Comparison of ENCODE assay signal across 8 cellular contexts in the genomic region with DNA sequence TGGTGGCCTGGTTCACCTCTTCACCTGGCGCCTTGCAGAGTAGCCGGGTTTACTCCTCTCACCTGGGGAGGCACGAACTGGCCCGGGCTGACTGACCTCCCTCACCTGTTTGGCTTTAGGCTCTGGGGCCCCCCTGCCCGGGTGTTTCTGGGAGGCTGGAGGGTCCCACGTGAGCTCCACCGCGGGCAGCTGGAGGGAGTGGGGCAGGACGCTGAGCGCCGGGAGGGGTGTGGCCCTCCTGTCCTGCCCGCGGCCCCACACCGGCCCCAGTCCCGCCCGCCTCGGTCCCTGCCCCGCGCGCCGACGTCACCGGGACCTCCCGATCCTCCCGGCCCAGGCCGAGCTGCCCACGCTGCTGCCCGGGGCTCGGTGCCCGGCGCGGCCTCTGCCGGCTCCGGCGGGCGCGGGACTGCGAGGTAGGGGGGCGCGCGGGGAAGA. TPM values are rescaled to one million over a fixed set of nuclear protein-coding genes. Genes with fewer than 3 reads are reported as not detected.
DNase-seq lines count a peak whose midpoint lies in the region; ATAC-seq and TF ChIP-seq lines count a peak whose summit lies in the region.

A gene with protein sequence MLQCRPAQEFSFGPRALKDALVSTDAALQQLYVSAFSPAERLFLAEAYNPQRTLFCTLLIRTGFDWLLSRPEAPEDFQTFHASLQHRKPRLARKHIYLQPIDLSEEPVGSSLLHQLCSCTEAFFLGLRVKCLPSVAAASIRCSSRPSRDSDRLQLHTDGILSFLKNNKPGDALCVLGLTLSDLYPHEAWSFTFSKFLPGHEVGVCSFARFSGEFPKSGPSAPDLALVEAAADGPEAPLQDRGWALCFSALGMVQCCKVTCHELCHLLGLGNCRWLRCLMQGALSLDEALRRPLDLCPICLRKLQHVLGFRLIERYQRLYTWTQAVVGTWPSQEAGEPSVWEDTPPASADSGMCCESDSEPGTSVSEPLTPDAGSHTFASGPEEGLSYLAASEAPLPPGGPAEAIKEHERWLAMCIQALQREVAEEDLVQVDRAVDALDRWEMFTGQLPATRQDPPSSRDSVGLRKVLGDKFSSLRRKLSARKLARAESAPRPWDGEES (plus strand): TSS at position 322 of the 438 bp plus-strand sequence. CDS start 12,250 bp downstream, outside the sequence.

- H3K27ac ChIP-seq in left ventricle myocardium inferior (replicated peaks) (no peak within 1 kb of the TSS), sigmoid colon (no peak within 1 kb of the TSS)

- WGBS in sigmoid colon, 2 donors, result 3 to 4% methylated on average over 41 of the region's 41 CpGs

- H3K4me1 ChIP-seq in left ventricle myocardium inferior, result peaks cover 31% of the 10 kb centered on the region
- peaks cover 0 to 20% (median 18%) of the 10 kb centered on the region in 4 donors for H3K4me1 ChIP-seq in sigmoid colon

- intact Hi-C loops in left ventricle myocardium inferior (cut with micrococcal nuclease) (no loop called here), sigmoid colon (cut with DNase I) (loop anchor here (10.0 kb wide), 1 partner anchor 233 kb away; no protein-coding TSS in a partner anchor)

- ATAC-seq in HG03342 (IDR thresholded peaks at IDR 0.05; ENCODE audit: unreplicated experiment), result no peak

- DNase-seq in RPMI7951 (ENCODE audit: low read depth), result peak; percentile 72
- DNase-seq in left ventricle myocardium inferior, result no peak
- DNase-seq in sigmoid colon, result no peak
- no peak for DNase-seq in COR-L47 (lab: John Stamatoyannopoulos, UW)
- DNase-seq in superior temporal gyrus (ENCODE audit: extremely low spot score), result no peak
- DNase-seq in NOMO-1 (lab: John Stamatoyannopoulos, UW; ENCODE audit: unreplicated experiment in 2 of 2), result no peak

- TF ChIP-seq CTCF in GM12875 (IDR thresholded peaks at IDR 0.05; ENCODE audit: borderline replicate concordance, insufficient read depth, low read depth, low read length) (no peak), left ventricle myocardium inferior (IDR thresholded peaks at IDR 0.05; ENCODE audit: borderline replicate concordance) (no peak), sigmoid colon (IDR thresholded peaks at IDR 0.05) (no peak)

- H3K36me3 ChIP-seq in left ventricle myocardium inferior (no peaks in the 10 kb centered on the region), sigmoid colon (no peaks in the 10 kb centered on the region)

- H3K27me3 ChIP-seq in left ventricle myocardium inferior (ENCODE audit: low read depth), result peaks cover 61% of the 10 kb centered on the region
- H3K27me3 ChIP-seq in sigmoid colon, result peaks cover 15 to 64% (median 31%) of the 10 kb centered on the region in 3 donors

- no peak for TF ChIP-seq EP300 in sigmoid colon (IDR thresholded peaks at IDR 0.05)

- H3K9me3 ChIP-seq in left ventricle myocardium inferior (replicated peaks) (peaks cover 3% of the 10 kb centered on the region), sigmoid colon (no peaks in the 10 kb centered on the region)

- H3K4me3 ChIP-seq in GM12875 (ENCODE audit: low read depth, low read length) (peak within 1 kb of the TSS; percentile 78), left ventricle myocardium inferior (peak within 1 kb of the TSS; percentile 56), sigmoid colon (peak within 1 kb of the TSS in 3 of 4 donors; percentile 9 to 31 (median 30))

- TF ChIP-seq POLR2A in sigmoid colon (IDR thresholded peaks at IDR 0.05), result no peak

RNA-seq across cellular contexts. Expression of the gene that starts here (rescaled TPM):
- total RNA-seq in RPMI7951 (2014; rRNA removed; shearing (Covaris generic)), result 4.9 and 8.5 TPM in 2 replicates
- 0.11 TPM for total RNA-seq in left ventricle myocardium inferior
- total RNA-seq in sigmoid colon, result 1 to 10 TPM in 1 of 4 donors, under 1 TPM in 1, not detected in 2; 0.41 to 1.4 TPM
- polyA plus RNA-seq in sigmoid colon, result under 1 TPM in 2 of 3 donors, not detected in 1; under 0.01 to 0.16 TPM
